ENCODE assay signal across 19 cellular contexts in the genomic region with DNA sequence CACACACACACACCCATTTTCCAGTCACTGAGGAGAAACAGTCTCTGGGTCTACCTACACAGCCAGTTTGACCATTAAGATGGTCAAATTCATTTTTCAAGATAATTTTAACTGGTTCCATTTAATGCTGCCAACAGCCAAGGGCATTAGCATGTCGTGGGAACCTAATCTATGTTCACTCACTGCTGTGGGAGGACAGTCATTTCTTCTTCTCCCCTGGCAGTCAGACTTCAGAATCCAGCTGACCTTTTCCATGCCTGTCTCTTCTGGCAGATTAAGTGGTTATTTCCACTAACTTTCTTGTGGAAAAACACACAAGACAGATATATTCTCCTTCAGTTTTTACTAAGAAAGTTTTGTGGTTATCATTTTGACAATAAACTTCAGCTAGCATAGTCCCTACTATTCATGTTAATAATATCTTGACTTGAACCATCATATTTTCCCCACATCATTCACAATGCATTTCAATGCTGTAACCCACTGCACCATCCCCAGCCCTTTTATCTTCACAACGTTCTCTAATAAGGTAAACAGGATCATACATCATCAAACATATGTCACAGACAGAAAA.
DNase-seq lines count a peak whose midpoint lies in the region; ATAC-seq and TF ChIP-seq lines count a peak whose summit lies in the region.
"Had no signal": no experiment of that assay in that cellular context is flagged by ENCODE, and none has a peak within 500 bp of the region (broad histone marks: within the 10 kb centered on the region; RNA-seq: fewer than 3 reads in every experiment).

No MANE protein-coding gene starts in this region.

- peaks cover 0 to 11% (median 0%) of the 10 kb centered on the region in 4 donors for H3K4me1 ChIP-seq in Peyer's patch

- no peak overlapping the region for H3K4me3 ChIP-seq in Peyer's patch
- H3K4me3 ChIP-seq: hepatocyte had no signal

- no peaks in the 10 kb centered on the region for H3K9me3 Mint-ChIP-seq in activated CD8-positive, alpha-beta memory T cell treated with anti-CD3 and anti-CD28 coated beads, Interleukin-2, amount 10 ng/mL, durations not matched to agents 7 days and 5 days (ENCODE audit: low read depth)
- H3K9me3 Mint-ChIP-seq in central memory CD8-positive, alpha-beta T cell, result no peaks in the 10 kb centered on the region
- H3K9me3 Mint-ChIP-seq in stimulated activated naive B cell treated with anti-CD40 and anti-IgM and Interleukin-4, amounts not matched to agents 10 μg/mL and 1 μg/mL and 100 μg/mL, for 72 hours, result no peaks in the 10 kb centered on the region
- H3K9me3 Mint-ChIP-seq in osteocyte (ENCODE audit: unreplicated experiment), result no peaks in the 10 kb centered on the region
- H3K9me3 Mint-ChIP-seq: dendritic cell treated with granulocyte-macrophage colony-stimulating factor and Interleukin-4, amounts not matched to agents 40 ng/mL and 50 ng/mL, for 4 days; naive B cell had no signal

- H3K4me3 Mint-ChIP-seq in activated CD8-positive, alpha-beta memory T cell treated with anti-CD3 and anti-CD28 coated beads, Interleukin-2, amount 10 ng/mL, durations not matched to agents 7 days and 5 days, result peak overlapping the region; percentile 80
- peak overlapping the region; percentile 77 for H3K4me3 Mint-ChIP-seq in central memory CD8-positive, alpha-beta T cell
- peak overlapping the region in 1 of 2 donors; percentile 25 for H3K4me3 Mint-ChIP-seq in stimulated activated naive B cell treated with anti-CD40 and anti-IgM and Interleukin-4, amounts not matched to agents 10 μg/mL and 1 μg/mL and 100 μg/mL, for 72 hours
- H3K4me3 Mint-ChIP-seq in osteocyte (ENCODE audit: unreplicated experiment), result no peak overlapping the region
- H3K4me3 Mint-ChIP-seq: dendritic cell treated with granulocyte-macrophage colony-stimulating factor and Interleukin-4, amounts not matched to agents 40 ng/mL and 50 ng/mL, for 4 days had no signal

- peak overlapping the region; percentile 47 to 75 (median 68) for H3K27ac ChIP-seq in Peyer's patch
- H3K27ac ChIP-seq: hepatocyte had no signal

- CTCF ChIA-PET in activated CD8-positive, alpha-beta memory T cell treated with anti-CD3 and anti-CD28 coated beads, Interleukin-2, amount 10 ng/mL, durations not matched to agents 7 days and 5 days (lab: Charles Lee), result interaction anchor here (0.7 to 2.2 kb wide), 10 partner anchors 7 to 783 kb away, joined by 3 to 6 read pairs (median 3); no protein-coding TSS in a partner anchor

- H3K27me3 ChIP-seq in Peyer's patch, result no peaks in the 10 kb centered on the region
- H3K27me3 ChIP-seq: hepatocyte had no signal

- no peaks in the 10 kb centered on the region for H3K27me3 Mint-ChIP-seq in activated CD8-positive, alpha-beta memory T cell treated with anti-CD3 and anti-CD28 coated beads, Interleukin-2, amount 10 ng/mL, durations not matched to agents 7 days and 5 days
- H3K27me3 Mint-ChIP-seq in central memory CD8-positive, alpha-beta T cell, result no peaks in the 10 kb centered on the region
- H3K27me3 Mint-ChIP-seq in stimulated activated naive B cell treated with anti-CD40 and anti-IgM and Interleukin-4, amounts not matched to agents 10 μg/mL and 1 μg/mL and 100 μg/mL, for 72 hours, result no peaks in the 10 kb centered on the region
- H3K27me3 Mint-ChIP-seq in osteocyte (ENCODE audit: unreplicated experiment), result no peaks in the 10 kb centered on the region
- H3K27me3 Mint-ChIP-seq: dendritic cell treated with granulocyte-macrophage colony-stimulating factor and Interleukin-4, amounts not matched to agents 40 ng/mL and 50 ng/mL, for 4 days; naive B cell had no signal

- peak overlapping the region; percentile 96 for H3K27ac Mint-ChIP-seq in activated CD8-positive, alpha-beta memory T cell treated with anti-CD3 and anti-CD28 coated beads, Interleukin-2, amount 10 ng/mL, durations not matched to agents 7 days and 5 days
- peak overlapping the region; percentile 95 for H3K27ac Mint-ChIP-seq in central memory CD8-positive, alpha-beta T cell (ENCODE audit: low read depth)
- peak overlapping the region; percentile 92 for H3K27ac Mint-ChIP-seq in stimulated activated naive B cell treated with anti-CD40 and anti-IgM and Interleukin-4, amounts not matched to agents 10 μg/mL and 1 μg/mL and 100 μg/mL, for 72 hours
- no peak overlapping the region for H3K27ac Mint-ChIP-seq in osteocyte (ENCODE audit: unreplicated experiment)
- H3K27ac Mint-ChIP-seq: dendritic cell treated with granulocyte-macrophage colony-stimulating factor and Interleukin-4, amounts not matched to agents 40 ng/mL and 50 ng/mL, for 4 days had no signal

- peaks cover 91% of the 10 kb centered on the region for H3K36me3 Mint-ChIP-seq in activated CD8-positive, alpha-beta memory T cell treated with anti-CD3 and anti-CD28 coated beads, Interleukin-2, amount 10 ng/mL, durations not matched to agents 7 days and 5 days
- peaks cover 68% of the 10 kb centered on the region for H3K36me3 Mint-ChIP-seq in central memory CD8-positive, alpha-beta T cell (ENCODE audit: insufficient read depth)
- peaks cover 10 to 11% of the 10 kb centered on the region in 2 donors for H3K36me3 Mint-ChIP-seq in stimulated activated naive B cell treated with anti-CD40 and anti-IgM and Interleukin-4, amounts not matched to agents 10 μg/mL and 1 μg/mL and 100 μg/mL, for 72 hours
- H3K36me3 Mint-ChIP-seq in osteocyte (ENCODE audit: unreplicated experiment), result no peaks in the 10 kb centered on the region

- no peak for DNase-seq in activated CD8-positive, alpha-beta memory T cell treated with anti-CD3 and anti-CD28 coated beads, Interleukin-2, amount 10 ng/mL, durations not matched to agents 7 days and 5 days
- DNase-seq in activated CD8-positive, alpha-beta memory T cell treated with anti-CD3 and anti-CD28 coated beads, Interleukin-2, amount 50 U/mL, for 48 hours, result no peak
- no peak for DNase-seq in Peyer's patch
- no peak for DNase-seq in central memory CD8-positive, alpha-beta T cell (ENCODE audit: low spot score in 2 of 2)
- peak; percentile 47 for DNase-seq in stimulated activated naive B cell treated with anti-CD40 and anti-IgM and Interleukin-4, amounts not matched to agents 10 μg/mL and 1 μg/mL and 100 μg/mL, for 72 hours
- no peak for DNase-seq in osteocyte (ENCODE audit: extremely low spot score, unreplicated experiment)
- no peak for DNase-seq in hypothalamus (lab: John Stamatoyannopoulos, UW)
- no peak for DNase-seq in NCI-H2196 treated with DMSO at 0.1 percent for 48 hours (lab: John Stamatoyannopoulos, UW; ENCODE audit: unreplicated experiment)
- DNase-seq: ACHN; H7; naive B cell; NCI-H1092 treated with DMSO at 0.1 percent for 48 hours; NCI-H2171; NK-92 treated with Interleukin-12 subunit alpha and Interleukin-12 subunit beta, amount 100 ng/mL, for 24 hours; right cardiac atrium; Right ventricle myocardium superior; stimulated activated CD4-positive, alpha-beta T cell treated with anti-CD3 and anti-CD28 coated beads, Interleukin-4, amount 100 ng/mL, for 1 hour had no signal

- ATAC-seq in activated CD8-positive, alpha-beta memory T cell treated with anti-CD3 and anti-CD28 coated beads, Interleukin-2, amount 10 ng/mL, durations not matched to agents 7 days and 5 days, result peak; percentile 43
- ATAC-seq in central memory CD8-positive, alpha-beta T cell (replicated peaks; ENCODE audit: extremely low read depth, poor library complexity, severe bottlenecking), result no peak
- ATAC-seq in stimulated activated naive B cell treated with anti-CD40 and anti-IgM and Interleukin-4, amounts not matched to agents 10 μg/mL and 1 μg/mL and 100 μg/mL, for 72 hours (replicated peaks), result peak; percentile 78 to 79
- ATAC-seq: right cardiac atrium had no signal

- no peak for TF ChIP-seq CTCF in Peyer's patch (IDR thresholded peaks at IDR 0.05)
- TF ChIP-seq CTCF in osteocyte (IDR thresholded peaks at IDR 0.05), result no peak

- TF ChIP-seq POLR2A in Peyer's patch (IDR thresholded peaks at IDR 0.05), result no peak

- H3K9me3 ChIP-seq in Peyer's patch, result no peaks in the 10 kb centered on the region

- H3K4me1 Mint-ChIP-seq in activated CD8-positive, alpha-beta memory T cell treated with anti-CD3 and anti-CD28 coated beads, Interleukin-2, amount 10 ng/mL, durations not matched to agents 7 days and 5 days, result peaks cover 63% of the 10 kb centered on the region
- H3K4me1 Mint-ChIP-seq in central memory CD8-positive, alpha-beta T cell, result peaks cover 53% of the 10 kb centered on the region
- peaks cover 45 to 90% of the 10 kb centered on the region in 2 donors for H3K4me1 Mint-ChIP-seq in stimulated activated naive B cell treated with anti-CD40 and anti-IgM and Interleukin-4, amounts not matched to agents 10 μg/mL and 1 μg/mL and 100 μg/mL, for 72 hours
- peaks cover 48% of the 10 kb centered on the region for H3K4me1 Mint-ChIP-seq in osteocyte (ENCODE audit: unreplicated experiment)

- no peaks in the 10 kb centered on the region for H3K36me3 ChIP-seq in Peyer's patch
